8 cellular contexts compared by ENCODE assay signal in genomic region chr9:37390759-37391158, GRCh38. TPM values are rescaled to one million over a fixed set of nuclear protein-coding genes. Genes with fewer than 3 reads are reported as not detected.
DNase-seq lines count a peak whose midpoint lies in the region; ATAC-seq and TF ChIP-seq lines count a peak whose summit lies in the region.

No MANE protein-coding gene starts in this region.

- no peaks in the 10 kb centered on the region for H3K9me2 ChIP-seq in OCI-LY1 (ENCODE audit: low read depth, low read length)

- POLR2A ChIA-PET in BJ (lab: Charles Lee): no interaction called here

- no peaks in the 10 kb centered on the region for H3K79me1 ChIP-seq in neuronal stem cell (ENCODE audit: low read depth, low read length)

- no peaks in the 10 kb centered on the region; the same call in 1 of the 2 replicates for H3K27me3 ChIP-seq in BJ (ENCODE audit: control insufficient read depth, insufficient read depth, low read length)
- H3K27me3 ChIP-seq in OCI-LY1 (ENCODE audit: insufficient read depth, low read length): no peaks in the 10 kb centered on the region
- H3K27me3 ChIP-seq in neuronal stem cell (ENCODE audit: control insufficient read depth in 3 of 3, insufficient read depth in 3 of 3, low read depth in 1 of 3, low read length in 3 of 3): no peaks in the 10 kb centered on the region

- H3K4me3 Mint-ChIP-seq in activated T-helper 1 cell treated with anti-CD3 and anti-CD28 coated beads, Interleukin-12 subunit alpha, Interleukin-12 subunit beta, Interleukin-2, Interleukin-4 antibody, amounts not matched to agents 30 ng/mL and 10 ng/mL and 1 ng/mL, durations not matched to agents 14 hours and 24 hours and 36 hours: no peak overlapping the region

- no peaks in the 10 kb centered on the region for H3K9me3 Mint-ChIP-seq in activated T-helper 1 cell treated with anti-CD3 and anti-CD28 coated beads, Interleukin-12 subunit alpha, Interleukin-12 subunit beta, Interleukin-2, Interleukin-4 antibody, amounts not matched to agents 30 ng/mL and 10 ng/mL and 1 ng/mL, durations not matched to agents 14 hours and 24 hours and 36 hours

- peak; percentile 64 for ATAC-seq in GM18519 (IDR thresholded peaks at IDR 0.05; ENCODE audit: low FRiP score, unreplicated experiment)
- ATAC-seq in HG02840 (IDR thresholded peaks at IDR 0.05; ENCODE audit: low FRiP score, unreplicated experiment): peak; percentile 69

- H3K23ac ChIP-seq in neuronal stem cell (ENCODE audit: low read depth, low read length, poor library complexity): no peak overlapping the region

- H3K4ac ChIP-seq in neuronal stem cell (ENCODE audit: low read length): no peak overlapping the region

- peak overlapping the region; percentile 13 for H3K4me2 ChIP-seq in OCI-LY1 (ENCODE audit: low read length)
- H3K4me2 ChIP-seq in neuronal stem cell (ENCODE audit: insufficient read depth, low read length, poor library complexity, severe bottlenecking): no peak overlapping the region

- peaks cover under 1% of the 10 kb centered on the region for H3K27me3 Mint-ChIP-seq in activated T-helper 1 cell treated with anti-CD3 and anti-CD28 coated beads, Interleukin-12 subunit alpha, Interleukin-12 subunit beta, Interleukin-2, Interleukin-4 antibody, amounts not matched to agents 30 ng/mL and 10 ng/mL and 1 ng/mL, durations not matched to agents 14 hours and 24 hours and 36 hours (ENCODE audit: insufficient read depth)

- peak; percentile 29; the same call in 1 of the 2 replicates for TF ChIP-seq CTCF in BJ (IDR thresholded peaks at IDR 0.05; ENCODE audit: insufficient read depth, low read depth, low read length)
- peak; percentile 86 for TF ChIP-seq CTCF in OCI-LY1 (IDR thresholded peaks at IDR 0.05; ENCODE audit: low read length)
- TF ChIP-seq CTCF in fibroblast of pulmonary artery (IDR thresholded peaks at IDR 0.05; ENCODE audit: low read length, missing control alignments): peak; percentile 36

- 0 out of 2 replicates have a peak, but pooled peaks cover 3% of the 10 kb centered on the region for H3F3A ChIP-seq in OCI-LY1 (ENCODE audit: insufficient read depth, low read length)

- H3K14ac ChIP-seq in neuronal stem cell (ENCODE audit: low read length): no peak overlapping the region

- no peak overlapping the region for H2AFZ ChIP-seq in OCI-LY1 (ENCODE audit: low read length)
- no peak overlapping the region for H2AFZ ChIP-seq in neuronal stem cell (ENCODE audit: low read length)

- no peak overlapping the region for H2AK5ac ChIP-seq in neuronal stem cell (ENCODE audit: low read depth, low read length)

- no CpG with 5 or more reads among the region's 7 CpGs for WGBS in neuronal stem cell (ENCODE audit: extremely low coverage in 2 of 2, insufficient read length in 2 of 2, insufficient replicate concordance in 1 of 2), 2 donors

- no peak overlapping the region for H2BK12ac ChIP-seq in neuronal stem cell (ENCODE audit: low read length)

- H2BK5ac ChIP-seq in neuronal stem cell (ENCODE audit: low read length): no peak overlapping the region

- intact Hi-C loops in activated T-helper 1 cell treated with anti-CD3 and anti-CD28 coated beads, Interleukin-12 subunit alpha, Interleukin-12 subunit beta, Interleukin-2, Interleukin-4 antibody, amounts not matched to agents 30 ng/mL and 10 ng/mL and 1 ng/mL, durations not matched to agents 14 hours and 24 hours and 36 hours (cut with micrococcal nuclease): loop anchor here (1.0 kb wide), 1 partner anchor 517 kb away; no protein-coding TSS in a partner anchor

- H3K79me2 ChIP-seq in OCI-LY1 (ENCODE audit: insufficient read depth, low read length): no peaks in the 10 kb centered on the region

- H4K20me1 ChIP-seq in OCI-LY1 (ENCODE audit: insufficient read depth, low read length): no peaks in the 10 kb centered on the region

- H4K91ac ChIP-seq in neuronal stem cell (ENCODE audit: low read depth, low read length, poor library complexity): no peak overlapping the region

- H3K4me3 ChIP-seq in BJ (ENCODE audit: low read depth, low read length) (no peak overlapping the region), OCI-LY1 (ENCODE audit: low read depth, low read length, poor library complexity, severe bottlenecking) (no peak overlapping the region), fibroblast of pulmonary artery (replicated peaks; ENCODE audit: low read depth, low read length) (no peak overlapping the region), neuronal stem cell (ENCODE audit: low read length in 2 of 2) (no peak overlapping the region)

- no peak overlapping the region for H2BK120ac ChIP-seq in neuronal stem cell (ENCODE audit: low read depth, low read length)

- no peak overlapping the region for H2BK15ac ChIP-seq in neuronal stem cell (ENCODE audit: low read length)

- no peak overlapping the region for H3K27ac Mint-ChIP-seq in activated T-helper 1 cell treated with anti-CD3 and anti-CD28 coated beads, Interleukin-12 subunit alpha, Interleukin-12 subunit beta, Interleukin-2, Interleukin-4 antibody, amounts not matched to agents 30 ng/mL and 10 ng/mL and 1 ng/mL, durations not matched to agents 14 hours and 24 hours and 36 hours

- H3K36me3 ChIP-seq in BJ (ENCODE audit: control insufficient read depth, insufficient read depth, low read length): no peaks in the 10 kb centered on the region
- no peaks in the 10 kb centered on the region for H3K36me3 ChIP-seq in OCI-LY1 (ENCODE audit: insufficient read depth, low read length)
- H3K36me3 ChIP-seq in neuronal stem cell (replicated peaks in 1 of 2; ENCODE audit: control insufficient read depth in 2 of 2, insufficient read depth in 2 of 2, low read length in 2 of 2): no peaks in the 10 kb centered on the region

- no peak overlapping the region for H3K18ac ChIP-seq in neuronal stem cell (ENCODE audit: low read length)

- no peaks in the 10 kb centered on the region for H3K9me3 ChIP-seq in OCI-LY1 (ENCODE audit: low read length)
- H3K9me3 ChIP-seq in neuronal stem cell (replicated peaks in 1 of 2; ENCODE audit: control insufficient read depth in 2 of 2, insufficient read depth in 1 of 2, low read depth in 1 of 2, low read length in 2 of 2): no peaks in the 10 kb centered on the region

- no peaks in the 10 kb centered on the region for H3K36me3 Mint-ChIP-seq in activated T-helper 1 cell treated with anti-CD3 and anti-CD28 coated beads, Interleukin-12 subunit alpha, Interleukin-12 subunit beta, Interleukin-2, Interleukin-4 antibody, amounts not matched to agents 30 ng/mL and 10 ng/mL and 1 ng/mL, durations not matched to agents 14 hours and 24 hours and 36 hours (ENCODE audit: low read depth)

- H3K4me1 Mint-ChIP-seq in activated T-helper 1 cell treated with anti-CD3 and anti-CD28 coated beads, Interleukin-12 subunit alpha, Interleukin-12 subunit beta, Interleukin-2, Interleukin-4 antibody, amounts not matched to agents 30 ng/mL and 10 ng/mL and 1 ng/mL, durations not matched to agents 14 hours and 24 hours and 36 hours (ENCODE audit: low read depth): no peaks in the 10 kb centered on the region

- CTCF ChIA-PET in BJ (lab: Yijun Ruan, JAX): no interaction called here

- DNase-seq in BJ (ENCODE audit: low read depth) (no peak), fibroblast of pulmonary artery (ENCODE audit: low read depth) (peak; percentile 18), NCI-H2029 (lab: John Stamatoyannopoulos, UW) (no peak), neuronal stem cell (ENCODE audit: low spot score) (no peak)
- DNase-seq in activated T-helper 1 cell treated with anti-CD3 and anti-CD28 coated beads, Interleukin-12 subunit alpha, Interleukin-12 subunit beta, Interleukin-2, Interleukin-4 antibody, amounts not matched to agents 30 ng/mL and 10 ng/mL and 1 ng/mL, durations not matched to agents 14 hours and 24 hours and 36 hours (ENCODE audit: low spot score): no peak

- H3K27ac ChIP-seq in OCI-LY1 (ENCODE audit: low read depth, low read length, poor library complexity, severe bottlenecking) (peak overlapping the region; percentile 88), neuronal stem cell (replicated peaks; ENCODE audit: low read length) (no peak overlapping the region)

- H4K8ac ChIP-seq in neuronal stem cell (ENCODE audit: low read depth, low read length): no peak overlapping the region

- peak overlapping the region; percentile 36; the same call in 1 of the 2 replicates for H3K9ac ChIP-seq in OCI-LY1 (ENCODE audit: low read length)
- no peak overlapping the region for H3K9ac ChIP-seq in neuronal stem cell (ENCODE audit: low read depth, low read length, poor library complexity)

- H3K4me1 ChIP-seq in OCI-LY1 (ENCODE audit: insufficient read depth, low read length, severe bottlenecking) (peaks cover 77% of the 10 kb centered on the region), neuronal stem cell (ENCODE audit: control insufficient read depth in 2 of 2, insufficient read depth in 1 of 2, low read depth in 1 of 2, low read length in 2 of 2) (peaks cover 0 to 5% of the 10 kb centered on the region in 2 donors)

RNA-seq across cellular contexts. Expression of gene GRHPR, which starts 31.7 kb away (rescaled TPM):
- 159 and 227 TPM in 2 replicates for polyA plus RNA-seq in BJ (2011; rRNA removed)
- polyA minus RNA-seq in BJ (2011; rRNA and poly(A)+ RNA removed): 102 and 164 TPM in 2 replicates
- 139 TPM for polyA plus RNA-seq in neuronal stem cell (2013, experiment 1 of 2)
- polyA plus RNA-seq in neuronal stem cell (2013, experiment 2 of 2): 138 TPM
- total RNA-seq in activated T-helper 1 cell treated with anti-CD3 and anti-CD28 coated beads, Interleukin-12 subunit alpha, Interleukin-12 subunit beta, Interleukin-2, Interleukin-4 antibody, amounts not matched to agents 30 ng/mL and 10 ng/mL and 1 ng/mL, durations not matched to agents 14 hours and 24 hours and 36 hours: 74.8 and 75.7 TPM in 2 replicates

Comparison
In these comparisons a context has a peak if more than half of its experiments do, and no peak if none do; other contexts are left out.
1. CTCF ChIP-seq: peak in every context shown above with its lines; median percentile 86 in OCI-LY1; 36 in fibroblast of pulmonary artery; 29 in BJ.